Comparison of ENCODE assay signal across 1 cellular context in genomic region chr17:17568772-17569195, GRCh38.
TF ChIP-seq lines count a peak whose summit lies in the region.

No MANE protein-coding gene starts in this region.

TF ChIP-seq in HepG2, 621 proteins besides CTCF, POLR2A, EP300 and RAD21 (continued from another document and continues in another):
- TF ChIP-seq KAT7 (CRISPR knock-in tag; IDR thresholded peaks at IDR 0.05; ENCODE audit: borderline replicate concordance), result no peak
- no peak for TF ChIP-seq ZNF703 (CRISPR knock-in tag; IDR thresholded peaks at IDR 0.05; ENCODE audit: borderline replicate concordance)
- TF ChIP-seq GATAD2A (CRISPR knock-in tag; IDR thresholded peaks at IDR 0.05), result peak; percentile 43; the same call in 1 of the 2 replicates
- TF ChIP-seq ZBTB25 (CRISPR knock-in tag; IDR thresholded peaks at IDR 0.05), result no peak
- TF ChIP-seq NR2F6 (IDR thresholded peaks at IDR 0.05), result no peak
- peak; percentile 27; the same call in 1 of the 2 replicates for TF ChIP-seq NR2F6 (CRISPR knock-in tag; IDR thresholded peaks at IDR 0.05)
- no peak for TF ChIP-seq ZNF30 (CRISPR knock-in tag; IDR thresholded peaks at IDR 0.05)
- no peak for TF ChIP-seq ZNF318 (CRISPR knock-in tag; IDR thresholded peaks at IDR 0.05)
- TF ChIP-seq KAT8 (CRISPR knock-in tag; IDR thresholded peaks at IDR 0.05), result no peak
- peak; percentile 37; the same call in 1 of the 2 replicates for TF ChIP-seq NFKBIZ (CRISPR knock-in tag; IDR thresholded peaks at IDR 0.05)
- no peak for TF ChIP-seq MTF2 (CRISPR knock-in tag; IDR thresholded peaks at IDR 0.05; ENCODE audit: borderline replicate concordance)
- no peak for TF ChIP-seq ZNF562 (CRISPR knock-in tag; IDR thresholded peaks at IDR 0.05; ENCODE audit: borderline replicate concordance)
- no peak for TF ChIP-seq NFAT5 (CRISPR knock-in tag; IDR thresholded peaks at IDR 0.05)
- TF ChIP-seq ZNF749 (CRISPR knock-in tag; IDR thresholded peaks at IDR 0.05; ENCODE audit: borderline replicate concordance), result no peak
- TF ChIP-seq SAFB2 (CRISPR knock-in tag; IDR thresholded peaks at IDR 0.05; ENCODE audit: borderline replicate concordance, low read depth), result no peak
- TF ChIP-seq RXRA (CRISPR knock-in tag; IDR thresholded peaks at IDR 0.05), result 0 out of 2 replicates have a peak, but pooled peaks have one; percentile 8
- TF ChIP-seq KDM5A (IDR thresholded peaks at IDR 0.05; ENCODE audit: borderline replicate concordance, low read length), result no peak
- TF ChIP-seq ZNF691 (CRISPR knock-in tag; IDR thresholded peaks at IDR 0.05; ENCODE audit: borderline replicate concordance, low read depth), result peak; percentile 28; the same call in 1 of the 2 replicates
- TF ChIP-seq ZNF124 (CRISPR knock-in tag; IDR thresholded peaks at IDR 0.05), result no peak
- TF ChIP-seq ZNF574 (CRISPR knock-in tag; IDR thresholded peaks at IDR 0.05), result peak; percentile 38; the same call in 1 of the 2 replicates
- TF ChIP-seq FOXA1 (IDR thresholded peaks at IDR 0.05), result no peak
- TF ChIP-seq FOXA1 (CRISPR knock-in tag; IDR thresholded peaks at IDR 0.05), result 0 out of 2 replicates have a peak, but pooled peaks have one; percentile 9
- no peak for TF ChIP-seq DBP (CRISPR knock-in tag; IDR thresholded peaks at IDR 0.05; ENCODE audit: not compliant biosample characterization)
- no peak for TF ChIP-seq ZNF44 (CRISPR knock-in tag; IDR thresholded peaks at IDR 0.05)
- 0 out of 2 replicates have a peak, but pooled peaks have one; percentile 23 for TF ChIP-seq EEA1 (CRISPR knock-in tag; IDR thresholded peaks at IDR 0.05; ENCODE audit: borderline replicate concordance)
- peak; percentile 82 for TF ChIP-seq ZNF687 (CRISPR knock-in tag; IDR thresholded peaks at IDR 0.05)
- no peak for TF ChIP-seq SOX6 (IDR thresholded peaks at IDR 0.05)
- TF ChIP-seq SOX6 (CRISPR knock-in tag; IDR thresholded peaks at IDR 0.05), result peak; percentile 17; the same call in 1 of the 2 replicates
- TF ChIP-seq ZBTB43 (CRISPR knock-in tag; conservative IDR thresholded peaks at IDR 0.05), result no peak
- TF ChIP-seq RARA (CRISPR knock-in tag; IDR thresholded peaks at IDR 0.05), result 0 out of 2 replicates have a peak, but pooled peaks have one; percentile 33
